ENCODE assay signal across 7 cellular contexts in genomic region chr5:66814146-66814991, GRCh38.
A peak's percentile ranks its signal among the peaks of the same experiment; 100 is the strongest.
DNase-seq lines count a peak whose midpoint lies in the region; ATAC-seq and TF ChIP-seq lines count a peak whose summit lies in the region.

No MANE protein-coding gene starts in this region.

- TF ChIP-seq CTCF in fibroblast of mammary gland (conservative IDR thresholded peaks at IDR 0.05; ENCODE audit: control insufficient read depth, insufficient read depth, low read depth, low read length) (peak; percentile 77), omental fat pad (IDR thresholded peaks at IDR 0.05) (peak in 1 of 3 donors; percentile 7)

- peak; percentile 42 for DNase-seq in EH (ENCODE audit: low read depth)
- DNase-seq in NCI-H1092 treated with DMSO at 0.1 percent for 48 hours (lab: John Stamatoyannopoulos, UW), result peak; percentile 10
- peak; percentile 63 for DNase-seq in activated CD4-positive, alpha-beta T cell treated with anti-CD3 and anti-CD28 coated beads for 48 hours
- DNase-seq in fibroblast of mammary gland (ENCODE audit: low read depth), result peak; percentile 63
- DNase-seq in omental fat pad (ENCODE audit: low spot score), result no peak

- ATAC-seq in GM19455 (IDR thresholded peaks at IDR 0.05; ENCODE audit: unreplicated experiment) (peak; percentile 70), omental fat pad (ENCODE audit: low FRiP score) (peak; percentile 51), HG02938 (IDR thresholded peaks at IDR 0.05; ENCODE audit: unreplicated experiment) (no peak)

- no peak overlapping the region for H3K4me3 ChIP-seq in fibroblast of mammary gland (ENCODE audit: control insufficient read depth, low read depth, low read length)
